Comparison of ENCODE assay signal across 6 cellular contexts in the genomic region with DNA sequence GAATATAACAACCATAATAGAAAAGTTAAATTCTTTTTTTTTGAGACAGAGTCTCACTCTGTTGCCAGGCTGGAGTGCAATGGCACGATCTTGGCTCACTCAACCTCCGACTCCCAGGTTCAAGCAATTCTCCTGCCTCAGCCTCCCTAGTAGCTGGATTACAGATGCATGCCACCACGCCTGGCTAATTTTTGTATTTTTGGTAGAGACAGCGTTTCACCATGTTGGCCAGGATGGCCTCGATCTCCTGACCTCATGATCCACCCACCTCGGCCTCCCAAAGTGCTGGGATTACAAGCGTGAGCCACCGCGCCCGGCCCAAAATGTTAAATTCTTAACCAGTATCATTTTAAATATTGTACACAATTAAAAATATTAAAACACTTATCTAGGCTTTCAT. TPM values are rescaled to one million over a fixed set of nuclear protein-coding genes. Genes with fewer than 3 reads are reported as not detected.
"Had no signal": no experiment of that assay in that cellular context is flagged by ENCODE, and none has a peak within 500 bp of the region (broad histone marks: within the 10 kb centered on the region; RNA-seq: fewer than 3 reads in every experiment).

No MANE protein-coding gene starts in this region.

RNA-seq across cellular contexts. Expression of a gene that starts 35.3 kb away (rescaled TPM):
- total RNA-seq: stomach, thoracic aorta, tibial nerve, transverse colon, upper lobe of right lung, vagina had no signal
- polyA plus RNA-seq: stomach had no signal
